In the genomic region with DNA sequence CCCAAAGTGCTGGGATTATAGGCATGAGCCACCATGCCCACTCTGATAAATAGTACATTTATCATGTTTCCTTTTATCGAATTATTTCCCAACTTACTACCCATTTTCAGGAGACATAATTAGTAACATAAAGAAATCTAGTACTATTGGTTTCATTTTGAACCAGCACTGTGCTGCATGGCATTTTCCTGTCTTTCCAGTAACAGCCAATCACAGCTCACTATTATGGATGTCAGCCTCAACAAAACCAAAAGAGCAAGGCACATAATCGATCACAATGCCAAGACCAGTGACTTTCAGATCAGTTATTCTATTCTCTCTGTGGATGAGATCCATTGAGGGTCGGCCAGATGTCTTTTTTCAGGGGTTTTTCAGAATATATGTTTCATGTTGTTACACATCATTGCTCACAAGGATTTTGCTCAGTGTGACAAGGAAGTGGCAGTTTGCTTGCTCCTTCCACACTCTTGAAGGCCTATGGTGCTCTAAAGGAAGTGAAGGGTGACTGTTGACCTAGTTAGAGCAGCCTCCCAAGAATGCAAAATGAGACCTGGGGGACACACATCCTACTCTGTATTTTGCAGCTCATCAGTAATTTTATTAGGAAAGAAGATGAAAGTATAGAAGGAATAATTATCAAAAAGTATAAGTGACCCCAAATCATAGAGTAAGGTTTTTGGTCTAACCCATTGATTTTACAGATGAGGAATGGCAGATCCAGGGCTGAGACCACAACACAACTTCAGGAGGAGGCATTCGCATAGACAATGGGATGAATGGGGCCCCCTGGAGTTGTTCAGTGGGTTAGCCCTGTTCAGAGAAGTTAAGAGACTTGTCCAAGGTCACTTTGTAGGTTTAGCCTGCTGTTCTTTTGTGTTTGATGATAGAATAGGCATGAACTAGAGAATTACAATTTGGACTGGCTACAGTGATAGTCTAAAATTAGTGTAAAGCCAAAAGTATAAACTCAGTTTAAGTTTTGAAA, we compare ENCODE assay signal across 20 cellular contexts.
DNase-seq lines count a peak whose midpoint lies in the region; ATAC-seq and TF ChIP-seq lines count a peak whose summit lies in the region.
"Had no signal": no experiment of that assay in that cellular context is flagged by ENCODE, and none has a peak within 500 bp of the region (broad histone marks: within the 10 kb centered on the region; RNA-seq: fewer than 3 reads in every experiment).

No MANE protein-coding gene starts in this region.

- no peak for DNase-seq in activated CD8-positive, alpha-beta memory T cell treated with anti-CD3 and anti-CD28 coated beads, Interleukin-2, amount 10 ng/mL, durations not matched to agents 7 days and 5 days
- no peak for DNase-seq in activated CD8-positive, alpha-beta memory T cell treated with anti-CD3 and anti-CD28 coated beads for 24 hours
- DNase-seq in T-helper 17 cell (no peak), glomerular visceral epithelial cell (ENCODE audit: extremely low spot score) (peak; percentile 4), upper lobe of right lung (no peak), SK-N-SH (no peak), NCI-H345 (lab: John Stamatoyannopoulos, UW) (no peak)
- DNase-seq: activated T-cell treated with anti-CD3 and anti-CD28 coated beads, Interleukin-2, amount 50 U/mL, for 1 hour; GF-D8; H7; kidney glomerular epithelial cell; NCI-H226; ovary; T-helper 9 cell; upper lobe of left lung had no signal

- ATAC-seq in activated CD8-positive, alpha-beta memory T cell treated with anti-CD3 and anti-CD28 coated beads, Interleukin-2, amount 10 ng/mL, durations not matched to agents 7 days and 5 days = peak; percentile 20
- peak; percentile 81 for ATAC-seq in T-helper 17 cell
- peak; percentile 32 for ATAC-seq in upper lobe of right lung
- no peak for ATAC-seq in HG03442 (IDR thresholded peaks at IDR 0.05; ENCODE audit: unreplicated experiment)
- ATAC-seq: A549, Right ventricle myocardium inferior had no signal

- no peak for TF ChIP-seq RAD21 in SK-N-SH (IDR thresholded peaks at IDR 0.05; ENCODE audit: low read length)

- no peak overlapping the region for H3K4me3 ChIP-seq in upper lobe of right lung
- H3K4me3 ChIP-seq in SK-N-SH (ENCODE audit: low read depth in 2 of 2, low read length in 1 of 2) = no peak overlapping the region
- H3K4me3 ChIP-seq: A549, hepatocyte, ovary, skin epidermis, upper lobe of left lung had no signal

- CTCF ChIA-PET in activated CD8-positive, alpha-beta memory T cell treated with anti-CD3 and anti-CD28 coated beads, Interleukin-2, amount 10 ng/mL, durations not matched to agents 7 days and 5 days (lab: Charles Lee) = no interaction called here
- CTCF ChIA-PET in SK-N-SH (lab: Yijun Ruan, JAX) = no interaction called here

- no peak overlapping the region for H3K4me3 Mint-ChIP-seq in activated CD8-positive, alpha-beta memory T cell treated with anti-CD3 and anti-CD28 coated beads, Interleukin-2, amount 10 ng/mL, durations not matched to agents 7 days and 5 days
- peak overlapping the region; percentile 59 for H3K4me3 Mint-ChIP-seq in T-helper 17 cell

- intact Hi-C loops in upper lobe of right lung (cut with DNase I) = no loop called here

- POLR2A ChIA-PET in SK-N-SH (lab: Yijun Ruan, JAX) = no interaction called here

- H3K27me3 ChIP-seq in upper lobe of right lung (no peaks in the 10 kb centered on the region), SK-N-SH (ENCODE audit: insufficient read depth) (no peaks in the 10 kb centered on the region; the same call in 1 of the 2 replicates)
- H3K27me3 ChIP-seq: hepatocyte, ovary, upper lobe of left lung had no signal

- H4K20me1 ChIP-seq in SK-N-SH (ENCODE audit: insufficient read depth) = no peaks in the 10 kb centered on the region

- 84% methylated on average over 4 of the region's 4 CpGs for WGBS in SK-N-SH (ENCODE audit: low lambda C conversion rate)

- no peak overlapping the region for H3K9ac ChIP-seq in SK-N-SH

- no peak overlapping the region for H3K27ac ChIP-seq in upper lobe of right lung
- no peak overlapping the region for H3K27ac ChIP-seq in SK-N-SH (ENCODE audit: low read depth in 2 of 2, low read length in 1 of 2)
- H3K27ac ChIP-seq: A549, hepatocyte, ovary, upper lobe of left lung had no signal

- no peaks in the 10 kb centered on the region for H3K79me2 ChIP-seq in SK-N-SH (ENCODE audit: insufficient read depth)
- H3K79me2 ChIP-seq: hepatocyte had no signal

- peaks cover 35% of the 10 kb centered on the region for H3K4me1 Mint-ChIP-seq in activated CD8-positive, alpha-beta memory T cell treated with anti-CD3 and anti-CD28 coated beads, Interleukin-2, amount 10 ng/mL, durations not matched to agents 7 days and 5 days
- H3K4me1 Mint-ChIP-seq in T-helper 17 cell = peaks cover 33% of the 10 kb centered on the region

- TF ChIP-seq EP300 in SK-N-SH (IDR thresholded peaks at IDR 0.05; ENCODE audit: borderline replicate concordance in 1 of 2, low read depth in 1 of 2, low read length in 1 of 2) = no peak

- H3K9me3 ChIP-seq in T-helper 17 cell (ENCODE audit: control insufficient read depth, low read length, poor library complexity, severe bottlenecking) (no peaks in the 10 kb centered on the region), upper lobe of right lung (no peaks in the 10 kb centered on the region), SK-N-SH (no peaks in the 10 kb centered on the region)
- H3K9me3 ChIP-seq: ovary, upper lobe of left lung had no signal

- no peak overlapping the region for H3K4me2 ChIP-seq in SK-N-SH
- H3K4me2 ChIP-seq: A549, hepatocyte had no signal

- peaks cover 21% of the 10 kb centered on the region for H3K36me3 Mint-ChIP-seq in activated CD8-positive, alpha-beta memory T cell treated with anti-CD3 and anti-CD28 coated beads, Interleukin-2, amount 10 ng/mL, durations not matched to agents 7 days and 5 days
- peaks cover 3% of the 10 kb centered on the region for H3K36me3 Mint-ChIP-seq in T-helper 17 cell (ENCODE audit: low read depth)

- H3K36me3 ChIP-seq in upper lobe of right lung (no peaks in the 10 kb centered on the region), SK-N-SH (replicated peaks in 1 of 2; ENCODE audit: control insufficient read depth in 1 of 2, insufficient read depth in 2 of 2, low read length in 1 of 2) (no peaks in the 10 kb centered on the region)
- H3K36me3 ChIP-seq: ovary, upper lobe of left lung had no signal

- peaks cover 6% of the 10 kb centered on the region for H3F3A ChIP-seq in SK-N-SH (replicated peaks; ENCODE audit: insufficient read depth)

- peaks cover 69% of the 10 kb centered on the region for H3K27me3 Mint-ChIP-seq in activated CD8-positive, alpha-beta memory T cell treated with anti-CD3 and anti-CD28 coated beads, Interleukin-2, amount 10 ng/mL, durations not matched to agents 7 days and 5 days
- H3K27me3 Mint-ChIP-seq in T-helper 17 cell = no peaks in the 10 kb centered on the region

- no peaks in the 10 kb centered on the region for H3K9me2 ChIP-seq in SK-N-SH

- H2AFZ ChIP-seq in SK-N-SH (ENCODE audit: low read depth) = no peak overlapping the region
- H2AFZ ChIP-seq: hepatocyte had no signal

- peaks cover 16% of the 10 kb centered on the region for H3K9me3 Mint-ChIP-seq in activated CD8-positive, alpha-beta memory T cell treated with anti-CD3 and anti-CD28 coated beads, Interleukin-2, amount 10 ng/mL, durations not matched to agents 7 days and 5 days (ENCODE audit: low read depth)

- peak overlapping the region; percentile 5 for H3K27ac Mint-ChIP-seq in activated CD8-positive, alpha-beta memory T cell treated with anti-CD3 and anti-CD28 coated beads, Interleukin-2, amount 10 ng/mL, durations not matched to agents 7 days and 5 days
- H3K27ac Mint-ChIP-seq in T-helper 17 cell = peak overlapping the region; percentile 90

- H3K4me1 ChIP-seq in upper lobe of right lung (no peaks in the 10 kb centered on the region), SK-N-SH (ENCODE audit: control insufficient read depth in 1 of 2, insufficient read depth in 2 of 2, low read depth in 1 of 2, low read length in 1 of 2) (no peaks in the 10 kb centered on the region)

- TF ChIP-seq CTCF in upper lobe of right lung (IDR thresholded peaks at IDR 0.05) = no peak
- no peak for TF ChIP-seq CTCF in SK-N-SH (IDR thresholded peaks at IDR 0.05)

TF ChIP-seq in SK-N-SH, 30 proteins besides CTCF, POLR2A, EP300 and RAD21 (continues in another document):
- TF ChIP-seq, protein P1, sequence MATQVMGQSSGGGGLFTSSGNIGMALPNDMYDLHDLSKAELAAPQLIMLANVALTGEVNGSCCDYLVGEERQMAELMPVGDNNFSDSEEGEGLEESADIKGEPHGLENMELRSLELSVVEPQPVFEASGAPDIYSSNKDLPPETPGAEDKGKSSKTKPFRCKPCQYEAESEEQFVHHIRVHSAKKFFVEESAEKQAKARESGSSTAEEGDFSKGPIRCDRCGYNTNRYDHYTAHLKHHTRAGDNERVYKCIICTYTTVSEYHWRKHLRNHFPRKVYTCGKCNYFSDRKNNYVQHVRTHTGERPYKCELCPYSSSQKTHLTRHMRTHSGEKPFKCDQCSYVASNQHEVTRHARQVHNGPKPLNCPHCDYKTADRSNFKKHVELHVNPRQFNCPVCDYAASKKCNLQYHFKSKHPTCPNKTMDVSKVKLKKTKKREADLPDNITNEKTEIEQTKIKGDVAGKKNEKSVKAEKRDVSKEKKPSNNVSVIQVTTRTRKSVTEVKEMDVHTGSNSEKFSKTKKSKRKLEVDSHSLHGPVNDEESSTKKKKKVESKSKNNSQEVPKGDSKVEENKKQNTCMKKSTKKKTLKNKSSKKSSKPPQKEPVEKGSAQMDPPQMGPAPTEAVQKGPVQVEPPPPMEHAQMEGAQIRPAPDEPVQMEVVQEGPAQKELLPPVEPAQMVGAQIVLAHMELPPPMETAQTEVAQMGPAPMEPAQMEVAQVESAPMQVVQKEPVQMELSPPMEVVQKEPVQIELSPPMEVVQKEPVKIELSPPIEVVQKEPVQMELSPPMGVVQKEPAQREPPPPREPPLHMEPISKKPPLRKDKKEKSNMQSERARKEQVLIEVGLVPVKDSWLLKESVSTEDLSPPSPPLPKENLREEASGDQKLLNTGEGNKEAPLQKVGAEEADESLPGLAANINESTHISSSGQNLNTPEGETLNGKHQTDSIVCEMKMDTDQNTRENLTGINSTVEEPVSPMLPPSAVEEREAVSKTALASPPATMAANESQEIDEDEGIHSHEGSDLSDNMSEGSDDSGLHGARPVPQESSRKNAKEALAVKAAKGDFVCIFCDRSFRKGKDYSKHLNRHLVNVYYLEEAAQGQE (IDR thresholded peaks at IDR 0.05; ENCODE audit: low read depth, low read length) = no peak
- TF ChIP-seq TAF1 (IDR thresholded peaks at IDR 0.05; ENCODE audit: borderline replicate concordance, low read depth, low read length) = no peak
- TF ChIP-seq, protein P2, sequence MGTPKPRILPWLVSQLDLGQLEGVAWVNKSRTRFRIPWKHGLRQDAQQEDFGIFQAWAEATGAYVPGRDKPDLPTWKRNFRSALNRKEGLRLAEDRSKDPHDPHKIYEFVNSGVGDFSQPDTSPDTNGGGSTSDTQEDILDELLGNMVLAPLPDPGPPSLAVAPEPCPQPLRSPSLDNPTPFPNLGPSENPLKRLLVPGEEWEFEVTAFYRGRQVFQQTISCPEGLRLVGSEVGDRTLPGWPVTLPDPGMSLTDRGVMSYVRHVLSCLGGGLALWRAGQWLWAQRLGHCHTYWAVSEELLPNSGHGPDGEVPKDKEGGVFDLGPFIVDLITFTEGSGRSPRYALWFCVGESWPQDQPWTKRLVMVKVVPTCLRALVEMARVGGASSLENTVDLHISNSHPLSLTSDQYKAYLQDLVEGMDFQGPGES (IDR thresholded peaks at IDR 0.05; ENCODE audit: low read depth, low read length) = no peak
- no peak for TF ChIP-seq FOXJ3 (CRISPR knock-in tag; IDR thresholded peaks at IDR 0.05)
